Comparison of ENCODE assay signal across 1 cellular context in genomic region chr2:177535968-177536514, GRCh38.
TF ChIP-seq lines count a peak whose summit lies in the region.

No MANE protein-coding gene starts in this region.

TF ChIP-seq in HEK293, 187 proteins besides CTCF, POLR2A, EP300 and RAD21 (continued from another document):
- TF ChIP-seq PRDM4 (tag by site-specific recombination; IDR thresholded peaks at IDR 0.05) (no peak), YY1 (tag by site-specific recombination; IDR thresholded peaks at IDR 0.05) (no peak), ZNF561 (tag by site-specific recombination; IDR thresholded peaks at IDR 0.05; ENCODE audit: borderline replicate concordance) (no peak), KLF16 (tag by site-specific recombination; IDR thresholded peaks at IDR 0.05) (no peak)
